ENCODE assay signal across 8 cellular contexts in the genomic region with DNA sequence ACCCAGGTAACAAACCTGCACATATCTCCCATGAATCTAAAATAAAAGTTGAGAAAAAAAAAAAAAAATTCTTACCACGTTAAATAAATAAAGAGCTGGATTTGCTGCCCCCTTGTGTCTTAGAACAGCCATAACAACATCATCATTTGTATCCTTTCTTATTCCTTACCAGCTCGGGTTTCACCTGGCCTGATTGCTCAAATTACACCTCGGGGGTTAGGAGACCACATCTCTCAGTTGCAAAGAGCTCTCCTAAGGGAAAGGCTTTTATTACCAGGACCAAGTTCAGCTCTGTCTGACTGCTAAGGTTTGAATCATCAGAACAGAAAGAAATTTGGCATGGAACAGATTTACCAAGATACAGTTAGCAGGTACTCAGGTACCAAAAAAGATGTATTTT. TPM values are rescaled to one million over a fixed set of nuclear protein-coding genes. Genes with fewer than 3 reads are reported as not detected.
DNase-seq lines count a peak whose midpoint lies in the region; ATAC-seq, FAIRE-seq and TF ChIP-seq lines count a peak whose summit lies in the region.

No MANE protein-coding gene starts in this region.

- H3K4me1 ChIP-seq in lung (ENCODE audit: control insufficient read depth in 2 of 2, insufficient read depth in 2 of 2, low read length in 2 of 2) (peaks cover 0 to 9% of the 10 kb centered on the region in 2 donors), upper lobe of right lung (no peaks in the 10 kb centered on the region)

- CTCF ChIA-PET in T-cell (lab: Charles Lee), result interaction anchor here (0.5 to 7.1 kb wide), 61 partner anchors 8 to 1956 kb away, joined by 3 to 186 read pairs (median 4); a partner anchor contains a TSS

- H3K27ac Mint-ChIP-seq in T-cell, result no peak overlapping the region

- H3K36me3 ChIP-seq in lung (ENCODE audit: control insufficient read depth in 2 of 2, insufficient read depth in 2 of 2, low read length in 2 of 2) (no peaks in the 10 kb centered on the region), upper lobe of right lung (no peaks in the 10 kb centered on the region)

- WGBS in lung, 2 donors, result 0 to 1% methylated on average over 3 of the region's 3 CpGs

- TF ChIP-seq CTCF in lung (IDR thresholded peaks at IDR 0.05; ENCODE audit: control extremely low read depth, extremely low read depth) (peak; percentile 59), upper lobe of right lung (IDR thresholded peaks at IDR 0.05) (peak; percentile 75)

- H3K9me3 ChIP-seq in lung (ENCODE audit: control insufficient read depth in 2 of 2, insufficient read depth in 1 of 2, low read length in 1 of 2) (peaks cover 0 to under 1% of the 10 kb centered on the region in 2 donors), upper lobe of right lung (no peaks in the 10 kb centered on the region)

- H3K4me3 ChIP-seq in lung, result no peak overlapping the region
- H3K4me3 ChIP-seq in upper lobe of right lung, result no peak overlapping the region

- H3K27ac ChIP-seq in lung (ENCODE audit: low read depth in 1 of 2, low read length in 1 of 2) (no peak overlapping the region), upper lobe of right lung (no peak overlapping the region)

- peak; percentile 79 for FAIRE-seq in GM12891 (lab: Jason Lieb, UNC)

- peaks cover 3% of the 10 kb centered on the region for H3K36me3 Mint-ChIP-seq in T-cell

- H3K4me3 Mint-ChIP-seq in T-cell, result no peak overlapping the region

- POLR2A ChIA-PET in T-cell (lab: Charles Lee), result interaction anchor here (0.6 to 0.8 kb wide), 9 partner anchors 54 to 574 kb away, joined by 3 to 6 read pairs (median 4); no protein-coding TSS in a partner anchor

- DNase-seq in AG08395 (ENCODE audit: low spot score), result peak; percentile 63
- no peak for DNase-seq in GM12891 (ENCODE audit: insufficient read length, low spot score)
- DNase-seq in NCI-H2029 (lab: John Stamatoyannopoulos, UW), result peak; percentile 75
- peak in 24 of 34 experiments; percentile 3 to 56 (median 24) for DNase-seq in T-cell
- peak; percentile 35 for DNase-seq in effector CD4-positive, alpha-beta T cell
- no peak for DNase-seq in lung (ENCODE audit: low spot score)
- no peak for DNase-seq in upper lobe of right lung
- no peak for DNase-seq in GDM1 (lab: John Stamatoyannopoulos, UW)

- no peaks in the 10 kb centered on the region for H3K27me3 ChIP-seq in lung (ENCODE audit: control insufficient read depth, insufficient read depth)
- no peaks in the 10 kb centered on the region for H3K27me3 ChIP-seq in upper lobe of right lung

- intact Hi-C loops in upper lobe of right lung (cut with DNase I), result loop anchor here (5.0 kb wide), 1 partner anchor 53 kb away; no protein-coding TSS in a partner anchor

- ATAC-seq in T-cell (replicated peaks in 1 of 4), result peak; percentile 48 to 70 (median 60)
- ATAC-seq in lung (ENCODE audit: insufficient read depth, low FRiP score), result no peak
- peak; percentile 79 for ATAC-seq in upper lobe of right lung

- H3K4me1 Mint-ChIP-seq in T-cell, result peaks cover 5 to 11% (median 11%) of the 10 kb centered on the region in 3 donors

- H3K9me3 Mint-ChIP-seq in T-cell, result no peaks in the 10 kb centered on the region

- no peak for TF ChIP-seq POLR2A in GM12891 (IDR thresholded peaks at IDR 0.05; ENCODE audit: low read depth, low read length)

- peaks cover 6 to 7% of the 10 kb centered on the region in 2 donors for H3K27me3 Mint-ChIP-seq in T-cell

TF ChIP-seq in GM12891, 5 proteins besides CTCF, POLR2A, EP300 and RAD21:
- no peak for TF ChIP-seq POU2F2 (IDR thresholded peaks at IDR 0.05; ENCODE audit: low read depth, low read length)
- TF ChIP-seq SPI1 (IDR thresholded peaks at IDR 0.05; ENCODE audit: low read depth, low read length), result no peak
- no peak for TF ChIP-seq TAF1 (IDR thresholded peaks at IDR 0.05; ENCODE audit: low read depth, low read length)
- no peak for TF ChIP-seq POLR2AphosphoS5 (IDR thresholded peaks at IDR 0.05; ENCODE audit: low read depth, low read length)
- TF ChIP-seq PAX5 (IDR thresholded peaks at IDR 0.05; ENCODE audit: insufficient read depth, low read length, severe bottlenecking), result no peak

RNA-seq across cellular contexts. Expression of a gene that starts 25.8 kb away (rescaled TPM):
- 18.9 TPM for polyA plus RNA-seq in GM12891 (2012; ENCODE audit: low read depth, missing spikeins)
- 1 to 10 TPM in 3 of 5 donors, under 1 TPM in 2; 0.85 to 3.8 (median 2.1) TPM for total RNA-seq in T-cell
- total RNA-seq in lung, result 1 to 10 TPM; 5.0 to 7.9 TPM
- polyA plus RNA-seq in lung, result 1 to 10 TPM; 3.4 to 9.4 TPM
- total RNA-seq in upper lobe of right lung, result 3.9 TPM

RNA-seq across cellular contexts. Expression of a gene that starts 32.1 kb away (rescaled TPM):
- not detected for polyA plus RNA-seq in GM12891 (2012; ENCODE audit: low read depth, missing spikeins)
- not detected for total RNA-seq in T-cell
- not detected for total RNA-seq in lung
- polyA plus RNA-seq in lung, result not detected
- total RNA-seq in upper lobe of right lung, result not detected

Comparison
In these comparisons a context has a peak if more than half of its experiments do, and no peak if none do; other contexts are left out.
1. DNase-seq: peak in AG08395 (single experiment), NCI-H2029 (single experiment), T-cell (24 of 34) and effector CD4-positive, alpha-beta T cell (single experiment); none in GM12891 (single experiment), lung (single experiment), upper lobe of right lung (single experiment) and GDM1 (single experiment).